Comparison of ENCODE assay signal across 19 cellular contexts in the genomic region with DNA sequence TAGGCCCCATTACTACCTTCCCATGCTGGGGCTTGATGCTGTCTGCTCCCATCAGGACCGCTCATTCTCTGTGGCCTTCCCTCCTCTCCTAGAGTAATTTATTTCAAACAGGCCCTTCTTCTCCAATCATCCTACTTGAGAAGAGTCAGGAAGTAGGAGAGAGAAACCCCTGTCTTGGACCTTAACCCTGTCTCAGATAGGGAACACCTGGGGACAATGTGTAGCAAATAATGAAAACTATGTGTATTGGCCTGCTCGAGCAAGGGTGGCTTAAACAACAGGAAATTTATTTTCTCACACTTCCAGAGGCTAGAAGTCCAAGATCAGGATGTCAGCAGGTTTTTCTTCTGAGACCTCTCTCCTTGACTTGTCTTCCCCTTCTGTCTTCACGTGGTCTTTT. TPM values are rescaled to one million over a fixed set of nuclear protein-coding genes. Genes with fewer than 3 reads are reported as not detected.
A peak's percentile ranks its signal among the peaks of the same experiment; 100 is the strongest.
DNase-seq lines count a peak whose midpoint lies in the region; ATAC-seq and FAIRE-seq lines count a peak whose summit lies in the region.
"Had no signal": no experiment of that assay in that cellular context is flagged by ENCODE, and none has a peak within 500 bp of the region (broad histone marks: within the 10 kb centered on the region; RNA-seq: fewer than 3 reads in every experiment).

No MANE protein-coding gene starts in this region.

- H3K4ac ChIP-seq in mesendoderm (ENCODE audit: low read depth, low read length) = no peak overlapping the region

- no peaks in the 10 kb centered on the region for H3K79me2 ChIP-seq in mesendoderm (ENCODE audit: control insufficient read depth, insufficient read depth, low read length)

- H3K9me3 ChIP-seq in iPS-20b (ENCODE audit: insufficient read depth, low read depth, low read length) (no peaks in the 10 kb centered on the region), small intestine (ENCODE audit: control insufficient read depth, low read depth) (no peaks in the 10 kb centered on the region)
- H3K9me3 ChIP-seq: A549, Caco-2 had no signal

- no peak overlapping the region for H3K4me2 ChIP-seq in mesendoderm (ENCODE audit: low read length)
- H3K4me2 ChIP-seq: A549; BLaER1 treated with 17β-estradiol and CSF1 and Interleukin-3, amounts not matched to agents 10 nM and 100 nM had no signal

- peak; percentile 23 for DNase-seq in mesendoderm
- DNase-seq in small intestine = peak; percentile 54
- no peak for DNase-seq in HuH-7 (ENCODE audit: low spot score)
- DNase-seq: AML-193; Caco-2; Calu3; CD4-positive, alpha-beta T cell; CD8-positive, alpha-beta T cell; DMS79 treated with DMSO at 0.1 percent for 48 hours; GF-D8 had no signal

- H3K27me3 ChIP-seq in iPS-20b (ENCODE audit: insufficient read depth, low read length) (no peaks in the 10 kb centered on the region), mesendoderm (ENCODE audit: insufficient read depth, low read length, poor library complexity) (no peaks in the 10 kb centered on the region), small intestine (ENCODE audit: control insufficient read depth in 2 of 2, insufficient read depth in 2 of 2, low read length in 2 of 2) (no peaks in the 10 kb centered on the region)
- H3K27me3 ChIP-seq: BLaER1 treated with 17β-estradiol and CSF1 and Interleukin-3, amounts not matched to agents 10 nM and 100 nM had no signal

- H3K4me1 ChIP-seq in iPS-20b (ENCODE audit: insufficient read depth, low read length) (peaks cover 10% of the 10 kb centered on the region; the same call in 1 of the 2 replicates), mesendoderm (ENCODE audit: control insufficient read depth, low read depth, low read length) (no peaks in the 10 kb centered on the region), small intestine (ENCODE audit: control insufficient read depth in 2 of 2, insufficient read depth in 1 of 2, low read depth in 1 of 2, low read length in 1 of 2) (peaks cover 0 to 2% of the 10 kb centered on the region in 2 donors)
- H3K4me1 ChIP-seq: A549; BLaER1 treated with 17β-estradiol and CSF1 and Interleukin-3, amounts not matched to agents 10 nM and 100 nM had no signal

- no peaks in the 10 kb centered on the region for H3K79me1 ChIP-seq in mesendoderm (ENCODE audit: low read length)

- H3K23ac ChIP-seq in mesendoderm (ENCODE audit: low read length) = no peak overlapping the region

- FAIRE-seq in small intestine (lab: Jason Lieb, UNC) = no peak
- FAIRE-seq: A549, D721Med, G401.6, GM12891 had no signal

- no peak overlapping the region for H4K8ac ChIP-seq in mesendoderm (ENCODE audit: low read depth, low read length)

- ATAC-seq in GM18520 (IDR thresholded peaks at IDR 0.05; ENCODE audit: unreplicated experiment) = no peak
- ATAC-seq: A549; CD8-positive, alpha-beta T cell had no signal

- no peak overlapping the region for H2BK15ac ChIP-seq in mesendoderm (replicated peaks; ENCODE audit: low read depth)

- H3K36me3 ChIP-seq in iPS-20b (ENCODE audit: insufficient read depth, low read depth, low read length) (no peaks in the 10 kb centered on the region), mesendoderm (ENCODE audit: control insufficient read depth, insufficient read depth, low read length) (no peaks in the 10 kb centered on the region), small intestine (ENCODE audit: control insufficient read depth in 2 of 2, insufficient read depth in 2 of 2, low read length in 2 of 2) (no peaks in the 10 kb centered on the region)
- H3K36me3 ChIP-seq: BLaER1 treated with 17β-estradiol and CSF1 and Interleukin-3, amounts not matched to agents 10 nM and 100 nM had no signal

- H3K27ac ChIP-seq in iPS-20b (ENCODE audit: low read length) (peak overlapping the region; percentile 44), mesendoderm (ENCODE audit: low read depth, low read length) (no peak overlapping the region), small intestine (ENCODE audit: low read depth in 1 of 2, low read length in 1 of 2) (no peak overlapping the region)
- H3K27ac ChIP-seq: 22Rv1; A549; BLaER1 treated with 17β-estradiol and CSF1 and Interleukin-3, amounts not matched to agents 10 nM and 100 nM; C4-2B had no signal

- no peak overlapping the region for H3K56ac ChIP-seq in mesendoderm (ENCODE audit: low read length)

- no CpG with 5 or more reads among the region's 3 CpGs for WGBS in mesendoderm (ENCODE audit: extremely low coverage, insufficient coverage, low lambda C conversion rate)
- WGBS in small intestine, 3 donors = 42 to 72% (median 55%) methylated on average over 3 of the region's 3 CpGs

- no peak overlapping the region for H3K9ac ChIP-seq in iPS-20b (ENCODE audit: low read depth, low read length)
- H3K9ac ChIP-seq in mesendoderm (ENCODE audit: low read length) = no peak overlapping the region
- H3K9ac ChIP-seq: BLaER1 treated with 17β-estradiol and CSF1 and Interleukin-3, amounts not matched to agents 10 nM and 100 nM had no signal

- H2BK5ac ChIP-seq in mesendoderm (ENCODE audit: low read length) = no peak overlapping the region

- no peak overlapping the region for H3K18ac ChIP-seq in mesendoderm (ENCODE audit: low read length)

- no peak overlapping the region for H4K5ac ChIP-seq in mesendoderm (ENCODE audit: low read length)

- H3K4me3 ChIP-seq in iPS-20b (ENCODE audit: low read length) (no peak overlapping the region), mesendoderm (ENCODE audit: low read length) (no peak overlapping the region), small intestine (ENCODE audit: low read depth in 1 of 2, low read length in 2 of 2) (no peak overlapping the region)
- H3K4me3 ChIP-seq: A549; BLaER1 treated with 17β-estradiol and CSF1 and Interleukin-3, amounts not matched to agents 10 nM and 100 nM had no signal

- no peak overlapping the region for H2BK120ac ChIP-seq in mesendoderm (ENCODE audit: low read depth, low read length)

- no peak overlapping the region for H2AK5ac ChIP-seq in mesendoderm (ENCODE audit: low read length)

RNA-seq across cellular contexts. Expression of gene NEMP2, which starts 26.6 kb away (rescaled TPM):
- 2.0 TPM for polyA plus RNA-seq in mesendoderm (2013, experiment 1 of 2)
- polyA plus RNA-seq in mesendoderm (2013, experiment 2 of 2) = 2.2 TPM
- polyA plus RNA-seq in small intestine = 1 to 10 TPM in 1 of 3 donors, under 1 TPM in 2; 0.45 to 1.4 (median 0.54) TPM
